2 cellular contexts compared by ENCODE assay signal in the genomic region with DNA sequence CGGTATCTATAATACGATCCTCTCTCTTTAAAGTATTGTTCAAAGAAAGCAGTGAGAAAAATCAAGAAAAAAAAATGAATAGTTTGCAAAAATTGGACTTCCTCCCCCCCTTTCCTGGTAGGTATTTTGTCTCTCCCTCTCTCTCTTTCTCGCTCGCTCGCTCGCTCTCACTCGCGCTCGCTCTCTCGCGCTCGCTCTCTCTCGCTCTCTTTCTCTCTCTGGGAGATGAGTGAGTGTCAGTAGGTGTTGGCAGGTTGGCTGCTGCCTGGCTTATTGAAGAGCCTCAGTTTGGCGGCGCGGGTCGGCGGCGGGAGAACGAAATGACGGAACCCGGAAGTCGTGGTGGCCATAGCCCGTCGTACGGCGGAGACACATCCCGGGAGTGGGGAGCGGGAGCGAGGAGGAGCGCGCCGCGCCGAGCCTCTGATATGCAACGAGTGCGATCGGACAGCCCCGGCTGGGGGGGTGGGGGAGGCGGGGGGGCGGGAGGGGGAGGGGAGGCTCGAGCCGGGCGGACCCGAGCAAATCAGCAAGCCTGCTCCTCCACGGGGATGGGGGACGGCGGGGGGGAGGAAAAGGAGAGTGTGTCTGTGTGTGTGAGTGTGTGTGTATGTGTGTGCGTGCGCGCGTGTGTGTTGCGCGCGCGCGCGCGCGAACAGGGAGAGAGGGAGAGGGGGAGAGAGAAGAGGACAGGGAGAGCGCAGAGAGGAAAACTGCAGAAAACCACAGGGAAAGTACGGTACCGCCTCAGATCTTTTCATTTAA.
TF ChIP-seq lines count a peak whose summit lies in the region.

A gene (minus strand): TSS at position 441 of the 765 bp plus-strand sequence. CDS start 1,083 bp downstream, outside the sequence.

TF ChIP-seq in GM23338, 12 proteins besides CTCF, POLR2A, EP300 and RAD21 (continued from another document):
- TF ChIP-seq, protein P1, sequence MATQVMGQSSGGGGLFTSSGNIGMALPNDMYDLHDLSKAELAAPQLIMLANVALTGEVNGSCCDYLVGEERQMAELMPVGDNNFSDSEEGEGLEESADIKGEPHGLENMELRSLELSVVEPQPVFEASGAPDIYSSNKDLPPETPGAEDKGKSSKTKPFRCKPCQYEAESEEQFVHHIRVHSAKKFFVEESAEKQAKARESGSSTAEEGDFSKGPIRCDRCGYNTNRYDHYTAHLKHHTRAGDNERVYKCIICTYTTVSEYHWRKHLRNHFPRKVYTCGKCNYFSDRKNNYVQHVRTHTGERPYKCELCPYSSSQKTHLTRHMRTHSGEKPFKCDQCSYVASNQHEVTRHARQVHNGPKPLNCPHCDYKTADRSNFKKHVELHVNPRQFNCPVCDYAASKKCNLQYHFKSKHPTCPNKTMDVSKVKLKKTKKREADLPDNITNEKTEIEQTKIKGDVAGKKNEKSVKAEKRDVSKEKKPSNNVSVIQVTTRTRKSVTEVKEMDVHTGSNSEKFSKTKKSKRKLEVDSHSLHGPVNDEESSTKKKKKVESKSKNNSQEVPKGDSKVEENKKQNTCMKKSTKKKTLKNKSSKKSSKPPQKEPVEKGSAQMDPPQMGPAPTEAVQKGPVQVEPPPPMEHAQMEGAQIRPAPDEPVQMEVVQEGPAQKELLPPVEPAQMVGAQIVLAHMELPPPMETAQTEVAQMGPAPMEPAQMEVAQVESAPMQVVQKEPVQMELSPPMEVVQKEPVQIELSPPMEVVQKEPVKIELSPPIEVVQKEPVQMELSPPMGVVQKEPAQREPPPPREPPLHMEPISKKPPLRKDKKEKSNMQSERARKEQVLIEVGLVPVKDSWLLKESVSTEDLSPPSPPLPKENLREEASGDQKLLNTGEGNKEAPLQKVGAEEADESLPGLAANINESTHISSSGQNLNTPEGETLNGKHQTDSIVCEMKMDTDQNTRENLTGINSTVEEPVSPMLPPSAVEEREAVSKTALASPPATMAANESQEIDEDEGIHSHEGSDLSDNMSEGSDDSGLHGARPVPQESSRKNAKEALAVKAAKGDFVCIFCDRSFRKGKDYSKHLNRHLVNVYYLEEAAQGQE (IDR thresholded peaks at IDR 0.05; ENCODE audit: unreplicated experiment) = no peak
- no peak for TF ChIP-seq CREB1 (CRISPR knock-in tag; IDR thresholded peaks at IDR 0.05; ENCODE audit: low read depth)
- TF ChIP-seq EZH2phosphoT487 (IDR thresholded peaks at IDR 0.05; ENCODE audit: unreplicated experiment) = no peak

TF ChIP-seq in GM12878, 131 proteins besides CTCF, POLR2A, EP300 and RAD21 (continued from another document and continues in another):
- TF ChIP-seq, protein P2, sequence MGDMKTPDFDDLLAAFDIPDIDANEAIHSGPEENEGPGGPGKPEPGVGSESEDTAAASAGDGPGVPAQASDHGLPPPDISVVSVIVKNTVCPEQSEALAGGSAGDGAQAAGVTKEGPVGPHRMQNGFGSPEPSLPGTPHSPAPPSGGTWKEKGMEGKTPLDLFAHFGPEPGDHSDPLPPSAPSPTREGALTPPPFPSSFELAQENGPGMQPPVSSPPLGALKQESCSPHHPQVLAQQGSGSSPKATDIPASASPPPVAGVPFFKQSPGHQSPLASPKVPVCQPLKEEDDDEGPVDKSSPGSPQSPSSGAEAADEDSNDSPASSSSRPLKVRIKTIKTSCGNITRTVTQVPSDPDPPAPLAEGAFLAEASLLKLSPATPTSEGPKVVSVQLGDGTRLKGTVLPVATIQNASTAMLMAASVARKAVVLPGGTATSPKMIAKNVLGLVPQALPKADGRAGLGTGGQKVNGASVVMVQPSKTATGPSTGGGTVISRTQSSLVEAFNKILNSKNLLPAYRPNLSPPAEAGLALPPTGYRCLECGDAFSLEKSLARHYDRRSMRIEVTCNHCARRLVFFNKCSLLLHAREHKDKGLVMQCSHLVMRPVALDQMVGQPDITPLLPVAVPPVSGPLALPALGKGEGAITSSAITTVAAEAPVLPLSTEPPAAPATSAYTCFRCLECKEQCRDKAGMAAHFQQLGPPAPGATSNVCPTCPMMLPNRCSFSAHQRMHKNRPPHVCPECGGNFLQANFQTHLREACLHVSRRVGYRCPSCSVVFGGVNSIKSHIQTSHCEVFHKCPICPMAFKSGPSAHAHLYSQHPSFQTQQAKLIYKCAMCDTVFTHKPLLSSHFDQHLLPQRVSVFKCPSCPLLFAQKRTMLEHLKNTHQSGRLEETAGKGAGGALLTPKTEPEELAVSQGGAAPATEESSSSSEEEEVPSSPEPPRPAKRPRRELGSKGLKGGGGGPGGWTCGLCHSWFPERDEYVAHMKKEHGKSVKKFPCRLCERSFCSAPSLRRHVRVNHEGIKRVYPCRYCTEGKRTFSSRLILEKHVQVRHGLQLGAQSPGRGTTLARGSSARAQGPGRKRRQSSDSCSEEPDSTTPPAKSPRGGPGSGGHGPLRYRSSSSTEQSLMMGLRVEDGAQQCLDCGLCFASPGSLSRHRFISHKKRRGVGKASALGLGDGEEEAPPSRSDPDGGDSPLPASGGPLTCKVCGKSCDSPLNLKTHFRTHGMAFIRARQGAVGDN (IDR thresholded peaks at IDR 0.05) = no peak; the same call in 1 of the 2 replicates
- TF ChIP-seq RAD51 (IDR thresholded peaks at IDR 0.05) (no peak), FOXK2 (IDR thresholded peaks at IDR 0.05) (no peak; the same call in 1 of the 2 replicates), RFX5 (IDR thresholded peaks at IDR 0.05; ENCODE audit: low read depth, low read length) (0 out of 2 replicates have a peak, but pooled peaks have one; percentile 9), TBL1XR1 (IDR thresholded peaks at IDR 0.05; ENCODE audit: low read depth, low read length) (no peak), NR2C2 (IDR thresholded peaks at IDR 0.05; ENCODE audit: borderline replicate concordance, control insufficient read depth, insufficient read length, low read depth) (no peak), POLR2AphosphoS5 (IDR thresholded peaks at IDR 0.05; ENCODE audit: low read length) (peak; percentile 70), ZNF24 (IDR thresholded peaks at IDR 0.05) (peak; percentile 39; the same call in 1 of the 2 replicates), TCF12 (IDR thresholded peaks at IDR 0.05; ENCODE audit: low read depth, low read length) (0 out of 2 replicates have a peak, but pooled peaks have one; percentile 18), NFIC (IDR thresholded peaks at IDR 0.05; ENCODE audit: low read depth, low read length) (no peak; the same call in 1 of the 2 replicates), SIX5 (IDR thresholded peaks at IDR 0.05; ENCODE audit: low read depth, low read length, severe bottlenecking) (no peak), KDM1A (IDR thresholded peaks at IDR 0.05; ENCODE audit: borderline replicate concordance) (no peak), GATAD2B (conservative IDR thresholded peaks at IDR 0.05; ENCODE audit: low read depth) (peak; percentile 73; the same call in 1 of the 2 replicates), GABPA (IDR thresholded peaks at IDR 0.05; ENCODE audit: low read depth) (no peak), SP1 (IDR thresholded peaks at IDR 0.05; ENCODE audit: low read depth, low read length) (no peak), MYC (IDR thresholded peaks at IDR 0.05; ENCODE audit: insufficient read depth, insufficient read length, insufficient replicate concordance, low read length, severe bottlenecking) (no peak), HDAC6 (IDR thresholded peaks at IDR 0.05; ENCODE audit: unreplicated experiment) (no peak), RBBP5 (conservative IDR thresholded peaks at IDR 0.05) (no peak), SREBF2 (IDR thresholded peaks at IDR 0.05; ENCODE audit: low read length) (no peak)
- TF ChIP-seq, protein P3, sequence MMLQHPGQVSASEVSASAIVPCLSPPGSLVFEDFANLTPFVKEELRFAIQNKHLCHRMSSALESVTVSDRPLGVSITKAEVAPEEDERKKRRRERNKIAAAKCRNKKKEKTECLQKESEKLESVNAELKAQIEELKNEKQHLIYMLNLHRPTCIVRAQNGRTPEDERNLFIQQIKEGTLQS (IDR thresholded peaks at IDR 0.05; ENCODE audit: borderline replicate concordance, extremely low read depth, low read depth, low read length) = no peak
- TF ChIP-seq, protein P4, sequence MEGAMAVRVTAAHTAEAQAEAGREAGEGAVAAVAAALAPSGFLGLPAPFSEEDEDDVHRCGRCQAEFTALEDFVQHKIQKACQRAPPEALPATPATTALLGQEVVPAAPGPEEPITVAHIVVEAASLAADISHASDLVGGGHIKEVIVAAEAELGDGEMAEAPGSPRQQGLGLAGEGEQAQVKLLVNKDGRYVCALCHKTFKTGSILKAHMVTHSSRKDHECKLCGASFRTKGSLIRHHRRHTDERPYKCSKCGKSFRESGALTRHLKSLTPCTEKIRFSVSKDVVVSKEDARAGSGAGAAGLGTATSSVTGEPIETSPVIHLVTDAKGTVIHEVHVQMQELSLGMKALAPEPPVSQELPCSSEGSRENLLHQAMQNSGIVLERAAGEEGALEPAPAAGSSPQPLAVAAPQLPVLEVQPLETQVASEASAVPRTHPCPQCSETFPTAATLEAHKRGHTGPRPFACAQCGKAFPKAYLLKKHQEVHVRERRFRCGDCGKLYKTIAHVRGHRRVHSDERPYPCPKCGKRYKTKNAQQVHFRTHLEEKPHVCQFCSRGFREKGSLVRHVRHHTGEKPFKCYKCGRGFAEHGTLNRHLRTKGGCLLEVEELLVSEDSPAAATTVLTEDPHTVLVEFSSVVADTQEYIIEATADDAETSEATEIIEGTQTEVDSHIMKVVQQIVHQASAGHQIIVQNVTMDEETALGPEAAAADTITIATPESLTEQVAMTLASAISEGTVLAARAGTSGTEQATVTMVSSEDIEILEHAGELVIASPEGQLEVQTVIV (IDR thresholded peaks at IDR 0.05; ENCODE audit: borderline replicate concordance, partially characterized antibody) = peak; percentile 67
- TF ChIP-seq, protein P5, sequence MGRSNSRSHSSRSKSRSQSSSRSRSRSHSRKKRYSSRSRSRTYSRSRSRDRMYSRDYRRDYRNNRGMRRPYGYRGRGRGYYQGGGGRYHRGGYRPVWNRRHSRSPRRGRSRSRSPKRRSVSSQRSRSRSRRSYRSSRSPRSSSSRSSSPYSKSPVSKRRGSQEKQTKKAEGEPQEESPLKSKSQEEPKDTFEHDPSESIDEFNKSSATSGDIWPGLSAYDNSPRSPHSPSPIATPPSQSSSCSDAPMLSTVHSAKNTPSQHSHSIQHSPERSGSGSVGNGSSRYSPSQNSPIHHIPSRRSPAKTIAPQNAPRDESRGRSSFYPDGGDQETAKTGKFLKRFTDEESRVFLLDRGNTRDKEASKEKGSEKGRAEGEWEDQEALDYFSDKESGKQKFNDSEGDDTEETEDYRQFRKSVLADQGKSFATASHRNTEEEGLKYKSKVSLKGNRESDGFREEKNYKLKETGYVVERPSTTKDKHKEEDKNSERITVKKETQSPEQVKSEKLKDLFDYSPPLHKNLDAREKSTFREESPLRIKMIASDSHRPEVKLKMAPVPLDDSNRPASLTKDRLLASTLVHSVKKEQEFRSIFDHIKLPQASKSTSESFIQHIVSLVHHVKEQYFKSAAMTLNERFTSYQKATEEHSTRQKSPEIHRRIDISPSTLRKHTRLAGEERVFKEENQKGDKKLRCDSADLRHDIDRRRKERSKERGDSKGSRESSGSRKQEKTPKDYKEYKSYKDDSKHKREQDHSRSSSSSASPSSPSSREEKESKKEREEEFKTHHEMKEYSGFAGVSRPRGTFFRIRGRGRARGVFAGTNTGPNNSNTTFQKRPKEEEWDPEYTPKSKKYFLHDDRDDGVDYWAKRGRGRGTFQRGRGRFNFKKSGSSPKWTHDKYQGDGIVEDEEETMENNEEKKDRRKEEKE (IDR thresholded peaks at IDR 0.05) = no peak
- TF ChIP-seq, protein P6, sequence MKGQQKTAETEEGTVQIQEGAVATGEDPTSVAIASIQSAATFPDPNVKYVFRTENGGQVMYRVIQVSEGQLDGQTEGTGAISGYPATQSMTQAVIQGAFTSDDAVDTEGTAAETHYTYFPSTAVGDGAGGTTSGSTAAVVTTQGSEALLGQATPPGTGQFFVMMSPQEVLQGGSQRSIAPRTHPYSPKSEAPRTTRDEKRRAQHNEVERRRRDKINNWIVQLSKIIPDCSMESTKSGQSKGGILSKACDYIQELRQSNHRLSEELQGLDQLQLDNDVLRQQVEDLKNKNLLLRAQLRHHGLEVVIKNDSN (IDR thresholded peaks at IDR 0.05; ENCODE audit: borderline replicate concordance, extremely low read length, insufficient read depth, low read depth, low read length) = no peak
- TF ChIP-seq, protein P7, sequence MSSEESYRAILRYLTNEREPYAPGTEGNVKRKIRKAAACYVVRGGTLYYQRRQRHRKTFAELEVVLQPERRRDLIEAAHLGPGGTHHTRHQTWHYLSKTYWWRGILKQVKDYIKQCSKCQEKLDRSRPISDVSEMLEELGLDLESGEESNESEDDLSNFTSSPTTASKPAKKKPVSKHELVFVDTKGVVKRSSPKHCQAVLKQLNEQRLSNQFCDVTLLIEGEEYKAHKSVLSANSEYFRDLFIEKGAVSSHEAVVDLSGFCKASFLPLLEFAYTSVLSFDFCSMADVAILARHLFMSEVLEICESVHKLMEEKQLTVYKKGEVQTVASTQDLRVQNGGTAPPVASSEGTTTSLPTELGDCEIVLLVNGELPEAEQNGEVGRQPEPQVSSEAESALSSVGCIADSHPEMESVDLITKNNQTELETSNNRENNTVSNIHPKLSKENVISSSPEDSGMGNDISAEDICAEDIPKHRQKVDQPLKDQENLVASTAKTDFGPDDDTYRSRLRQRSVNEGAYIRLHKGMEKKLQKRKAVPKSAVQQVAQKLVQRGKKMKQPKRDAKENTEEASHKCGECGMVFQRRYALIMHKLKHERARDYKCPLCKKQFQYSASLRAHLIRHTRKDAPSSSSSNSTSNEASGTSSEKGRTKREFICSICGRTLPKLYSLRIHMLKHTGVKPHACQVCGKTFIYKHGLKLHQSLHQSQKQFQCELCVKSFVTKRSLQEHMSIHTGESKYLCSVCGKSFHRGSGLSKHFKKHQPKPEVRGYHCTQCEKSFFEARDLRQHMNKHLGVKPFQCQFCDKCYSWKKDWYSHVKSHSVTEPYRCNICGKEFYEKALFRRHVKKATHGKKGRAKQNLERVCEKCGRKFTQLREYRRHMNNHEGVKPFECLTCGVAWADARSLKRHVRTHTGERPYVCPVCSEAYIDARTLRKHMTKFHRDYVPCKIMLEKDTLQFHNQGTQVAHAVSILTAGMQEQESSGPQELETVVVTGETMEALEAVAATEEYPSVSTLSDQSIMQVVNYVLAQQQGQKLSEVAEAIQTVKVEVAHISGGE (CRISPR knock-in tag; IDR thresholded peaks at IDR 0.05) = no peak
- TF ChIP-seq, protein P8, sequence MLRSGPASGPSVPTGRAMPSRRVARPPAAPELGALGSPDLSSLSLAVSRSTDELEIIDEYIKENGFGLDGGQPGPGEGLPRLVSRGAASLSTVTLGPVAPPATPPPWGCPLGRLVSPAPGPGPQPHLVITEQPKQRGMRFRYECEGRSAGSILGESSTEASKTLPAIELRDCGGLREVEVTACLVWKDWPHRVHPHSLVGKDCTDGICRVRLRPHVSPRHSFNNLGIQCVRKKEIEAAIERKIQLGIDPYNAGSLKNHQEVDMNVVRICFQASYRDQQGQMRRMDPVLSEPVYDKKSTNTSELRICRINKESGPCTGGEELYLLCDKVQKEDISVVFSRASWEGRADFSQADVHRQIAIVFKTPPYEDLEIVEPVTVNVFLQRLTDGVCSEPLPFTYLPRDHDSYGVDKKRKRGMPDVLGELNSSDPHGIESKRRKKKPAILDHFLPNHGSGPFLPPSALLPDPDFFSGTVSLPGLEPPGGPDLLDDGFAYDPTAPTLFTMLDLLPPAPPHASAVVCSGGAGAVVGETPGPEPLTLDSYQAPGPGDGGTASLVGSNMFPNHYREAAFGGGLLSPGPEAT (IDR thresholded peaks at IDR 0.05; ENCODE audit: low read depth) = no peak; the same call in 1 of the 2 replicates
- TF ChIP-seq, protein P9, sequence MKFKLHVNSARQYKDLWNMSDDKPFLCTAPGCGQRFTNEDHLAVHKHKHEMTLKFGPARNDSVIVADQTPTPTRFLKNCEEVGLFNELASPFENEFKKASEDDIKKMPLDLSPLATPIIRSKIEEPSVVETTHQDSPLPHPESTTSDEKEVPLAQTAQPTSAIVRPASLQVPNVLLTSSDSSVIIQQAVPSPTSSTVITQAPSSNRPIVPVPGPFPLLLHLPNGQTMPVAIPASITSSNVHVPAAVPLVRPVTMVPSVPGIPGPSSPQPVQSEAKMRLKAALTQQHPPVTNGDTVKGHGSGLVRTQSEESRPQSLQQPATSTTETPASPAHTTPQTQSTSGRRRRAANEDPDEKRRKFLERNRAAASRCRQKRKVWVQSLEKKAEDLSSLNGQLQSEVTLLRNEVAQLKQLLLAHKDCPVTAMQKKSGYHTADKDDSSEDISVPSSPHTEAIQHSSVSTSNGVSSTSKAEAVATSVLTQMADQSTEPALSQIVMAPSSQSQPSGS (IDR thresholded peaks at IDR 0.05; ENCODE audit: low read length) = no peak
